Comparison of ENCODE assay signal across 21 cellular contexts in genomic region chr7:82051641-82052040, GRCh38.
DNase-seq lines count a peak whose midpoint lies in the region; ATAC-seq and TF ChIP-seq lines count a peak whose summit lies in the region.
"Had no signal": no experiment of that assay in that cellular context is flagged by ENCODE, and none has a peak within 500 bp of the region (broad histone marks: within the 10 kb centered on the region; RNA-seq: fewer than 3 reads in every experiment).

No MANE protein-coding gene starts in this region.

- no CpG with 5 or more reads among the region's 2 CpGs for WGBS in mesendoderm (ENCODE audit: extremely low coverage, insufficient coverage, low lambda C conversion rate)
- WGBS in H9 (ENCODE audit: extremely low coverage, insufficient read length, low lambda C conversion rate) = no CpG with 5 or more reads among the region's 2 CpGs
- WGBS in right cardiac atrium = 50% methylated on average over 2 of the region's 2 CpGs

- peaks cover 0 to 13% of the 10 kb centered on the region in 2 experiments; a peak in 2 of 4 replicates for H3K4me1 Mint-ChIP-seq in H9

- peaks cover 0 to 6% (median 4%) of the 10 kb centered on the region in 3 experiments; a peak in 4 of 7 replicates for H3K36me3 Mint-ChIP-seq in H9 (ENCODE audit: insufficient read depth in 1 of 3, low read depth in 3 of 3)

- H3K4ac ChIP-seq in mesendoderm (ENCODE audit: low read depth, low read length) = no peak overlapping the region
- no peak overlapping the region for H3K4ac ChIP-seq in H9 (ENCODE audit: low read depth, low read length)

- H3K27ac Mint-ChIP-seq in H9 = no peak overlapping the region

- H3K9ac ChIP-seq in mesendoderm (ENCODE audit: low read length) (no peak overlapping the region), H9 (ENCODE audit: extremely low read depth, insufficient read length, low read length) (no peak overlapping the region)

- H2BK15ac ChIP-seq in mesendoderm (replicated peaks; ENCODE audit: low read depth) (no peak overlapping the region), H9 (ENCODE audit: low read depth, low read length) (no peak overlapping the region)

- H3K4me3 ChIP-seq in A673 (ENCODE audit: low read depth, low read length, poor library complexity, severe bottlenecking) (no peak overlapping the region), mesendoderm (ENCODE audit: low read length) (no peak overlapping the region), right cardiac atrium (ENCODE audit: low read length) (no peak overlapping the region)
- H3K4me3 ChIP-seq: gastrocnemius medialis, left ventricle myocardium inferior had no signal

- no peak overlapping the region for H3K4me3 Mint-ChIP-seq in H9

- CTCF ChIA-PET in A673 (lab: Charles Lee) (no interaction called here), HEK293T (lab: Yijun Ruan, JAX) (interaction anchor here (0.8 kb wide), 1 partner anchor 520 kb away, joined by 3 read pairs; no protein-coding TSS in a partner anchor)

- H3K79me2 ChIP-seq in mesendoderm (ENCODE audit: control insufficient read depth, insufficient read depth, low read length) (no peaks in the 10 kb centered on the region), H9 (ENCODE audit: insufficient read depth, low read length) (no peaks in the 10 kb centered on the region)

- H4K5ac ChIP-seq in mesendoderm (ENCODE audit: low read length) (no peak overlapping the region), H9 (ENCODE audit: insufficient read length, low read depth, low read length) (no peak overlapping the region)

- no peak overlapping the region for H4K91ac ChIP-seq in H9 (ENCODE audit: insufficient read length, low read depth, low read length)

- no TSS peak for BruUV-seq in A673 (replicated peaks; lab: Mats Ljungman, UMichigan)

- H3K27ac ChIP-seq in A673 (ENCODE audit: low read depth, low read length, poor library complexity, severe bottlenecking) = peak overlapping the region; percentile 31
- H3K27ac ChIP-seq in mesendoderm (ENCODE audit: low read depth, low read length) = no peak overlapping the region
- no peak overlapping the region for H3K27ac ChIP-seq in H9 (ENCODE audit: insufficient read length, low read depth, low read length)
- H3K27ac ChIP-seq in right cardiac atrium (ENCODE audit: low read length) = no peak overlapping the region
- H3K27ac ChIP-seq: gastrocnemius medialis, left ventricle myocardium inferior, RWPE1 had no signal

- H3K27me3 ChIP-seq in A673 (replicated peaks; ENCODE audit: insufficient read depth, low read depth, low read length, poor library complexity) (no peaks in the 10 kb centered on the region), mesendoderm (ENCODE audit: insufficient read depth, low read length, poor library complexity) (no peaks in the 10 kb centered on the region), H9 (ENCODE audit: insufficient read depth, low read length) (no peaks in the 10 kb centered on the region), right cardiac atrium (ENCODE audit: control insufficient read depth, insufficient read depth) (no peaks in the 10 kb centered on the region)
- H3K27me3 ChIP-seq: gastrocnemius medialis had no signal

- no peak overlapping the region for H3K14ac ChIP-seq in H9 (ENCODE audit: insufficient read depth, low read length)

- no peaks in the 10 kb centered on the region for H3K79me1 ChIP-seq in mesendoderm (ENCODE audit: low read length)
- no peaks in the 10 kb centered on the region for H3K79me1 ChIP-seq in H9 (ENCODE audit: insufficient read depth, low read depth, low read length, poor library complexity, severe bottlenecking)

- H4K8ac ChIP-seq in mesendoderm (ENCODE audit: low read depth, low read length) (no peak overlapping the region), H9 (replicated peaks; ENCODE audit: insufficient read length, low read depth, low read length) (no peak overlapping the region)

- no peak overlapping the region for H3K23ac ChIP-seq in mesendoderm (ENCODE audit: low read length)
- H3K23ac ChIP-seq in H9 (ENCODE audit: insufficient read length, low read depth, low read length) = no peak overlapping the region

- no peak for ATAC-seq in right cardiac atrium
- ATAC-seq: gastrocnemius medialis had no signal

- no peak overlapping the region for H2BK120ac ChIP-seq in mesendoderm (ENCODE audit: low read depth, low read length)
- no peak overlapping the region for H2BK120ac ChIP-seq in H9 (ENCODE audit: low read depth, low read length, poor library complexity, severe bottlenecking)

- no peak overlapping the region for H2BK5ac ChIP-seq in mesendoderm (ENCODE audit: low read length)
- no peak overlapping the region for H2BK5ac ChIP-seq in H9 (ENCODE audit: insufficient read length, low read length)

- intact Hi-C loops in A673 (cut with micrococcal nuclease; ENCODE audit: unreplicated experiment) = loop anchor here (5.0 to 10.0 kb wide), 3 partner anchors 36 to 431 kb away; no protein-coding TSS in a partner anchor
- intact Hi-C loops in right cardiac atrium (cut with DNase I) = no loop called here

- H3K4me1 ChIP-seq in A673 (ENCODE audit: insufficient read depth, low read length, poor library complexity, severe bottlenecking) (peaks cover 39% of the 10 kb centered on the region), mesendoderm (ENCODE audit: control insufficient read depth, low read depth, low read length) (peaks cover 1% of the 10 kb centered on the region), H9 (ENCODE audit: insufficient read depth, low read length) (no peaks in the 10 kb centered on the region), right cardiac atrium (ENCODE audit: control insufficient read depth, insufficient read depth, low read length) (peaks cover 1% of the 10 kb centered on the region)
- H3K4me1 ChIP-seq: gastrocnemius medialis had no signal

- H4K20me1 ChIP-seq in H9 (ENCODE audit: control insufficient read depth, insufficient read depth, insufficient read length) = no peaks in the 10 kb centered on the region

- H3K4me2 ChIP-seq in mesendoderm (ENCODE audit: low read length) (no peak overlapping the region), H9 (ENCODE audit: insufficient read depth, insufficient read length, low read length) (no peak overlapping the region)

- H3K9me3 ChIP-seq in A673 (ENCODE audit: low read depth, low read length, poor library complexity, severe bottlenecking) (no peaks in the 10 kb centered on the region), H9 (ENCODE audit: control insufficient read depth, low read depth, low read length) (no peaks in the 10 kb centered on the region), right cardiac atrium (ENCODE audit: control insufficient read depth, low read length) (no peaks in the 10 kb centered on the region)
- H3K9me3 ChIP-seq: Caco-2, gastrocnemius medialis, left ventricle myocardium inferior had no signal

- H3K27me3 Mint-ChIP-seq in H9 (ENCODE audit: low read depth) = no peaks in the 10 kb centered on the region

- H3K18ac ChIP-seq in mesendoderm (ENCODE audit: low read length) = no peak overlapping the region
- H3K18ac ChIP-seq in H9 (ENCODE audit: insufficient read length, low read depth, low read length) = no peak overlapping the region

- POLR2A ChIA-PET in A673 (lab: Charles Lee; ENCODE audit: low non-redundant PET) = no interaction called here
- POLR2A ChIA-PET in HEK293T (lab: Yijun Ruan, JAX) = no interaction called here

- no peak overlapping the region for H2BK20ac ChIP-seq in H9 (ENCODE audit: low read depth, low read length, poor library complexity, severe bottlenecking)

- no peak overlapping the region for H2AK5ac ChIP-seq in mesendoderm (ENCODE audit: low read length)
- no peak overlapping the region for H2AK5ac ChIP-seq in H9 (ENCODE audit: insufficient read length, low read length)

- H3T11ph ChIP-seq in H9 (ENCODE audit: low read length) = no peak overlapping the region

- TF ChIP-seq CTCF in A673 (conservative IDR thresholded peaks at IDR 0.05; ENCODE audit: low read depth, low read length) (0 out of 2 replicates have a peak, but pooled peaks have one; percentile 19), H9 (conservative IDR thresholded peaks at IDR 0.05) (no peak)

- no peak overlapping the region for H3K56ac ChIP-seq in mesendoderm (ENCODE audit: low read length)
- no peak overlapping the region for H3K56ac ChIP-seq in H9 (ENCODE audit: insufficient read length, low read depth, low read length)

- no peaks in the 10 kb centered on the region for H3K9me3 Mint-ChIP-seq in H9

- H3K36me3 ChIP-seq in A673 (ENCODE audit: insufficient read depth, low read length, poor library complexity, severe bottlenecking) (no peaks in the 10 kb centered on the region), mesendoderm (ENCODE audit: control insufficient read depth, insufficient read depth, low read length) (no peaks in the 10 kb centered on the region)
- H3K36me3 ChIP-seq: gastrocnemius medialis, left ventricle myocardium inferior had no signal

- no peaks in the 10 kb centered on the region for H3K23me2 ChIP-seq in H9 (ENCODE audit: insufficient read length, low read depth, low read length, poor library complexity, severe bottlenecking)

- H2BK12ac ChIP-seq in H9 (ENCODE audit: insufficient read length, low read depth, low read length) = no peak overlapping the region

- DNase-seq in A673 (ENCODE audit: low spot score) (peak; percentile 93), HEK293T (ENCODE audit: extremely low spot score) (peak; percentile 17), SHP77 treated with DMSO at 0.1 percent for 48 hours (lab: John Stamatoyannopoulos, UW) (peak; percentile 53), mesendoderm (peak; percentile 79), H9 (no peak), foreskin melanocyte (no peak), right cardiac atrium (no peak)
- DNase-seq: activated CD4-positive, alpha-beta T cell treated with anti-CD3 and anti-CD28 coated beads, Interleukin-2, amount 50 U/mL, for 48 hours; activated naive CD4-positive, alpha-beta T cell treated with anti-CD3 and anti-CD28 coated beads, Interleukin-2, amount 50 U/mL, for 16 hours; activated T-cell treated with anti-CD3 and anti-CD28 coated beads, Interleukin-2, amount 50 U/mL, for 1 hour; AML-193; Caco-2; gastrocnemius medialis; GOT3; KBM-7; left ventricle myocardium inferior; MV-4-11; NK-92 treated with Interleukin-12 subunit alpha and Interleukin-12 subunit beta, amount 100 ng/mL, for 24 hours; stimulated activated CD4-positive, alpha-beta T cell treated with anti-CD3 and anti-CD28 coated beads, Interleukin-2, amount 100 ng/mL, for 48 hours; T-helper 1 cell had no signal

- H2AFZ ChIP-seq in H9 (ENCODE audit: low read length) = no peak overlapping the region

TF ChIP-seq in HEK293T, 16 proteins besides CTCF, POLR2A, EP300 and RAD21:
- TF ChIP-seq ZNF384 (IDR thresholded peaks at IDR 0.05) (no peak), PKNOX1 (IDR thresholded peaks at IDR 0.05) (peak; percentile 64), ARNT (IDR thresholded peaks at IDR 0.05) (no peak), NFRKB (IDR thresholded peaks at IDR 0.05) (no peak)

Comparison
In these comparisons a context has a peak if more than half of its experiments do, and no peak if none do; other contexts are left out.
1. DNase-seq: peak in A673 (single experiment), HEK293T (single experiment), SHP77 treated with DMSO at 0.1 percent for 48 hours (single experiment) and mesendoderm (single experiment); none in H9 (single experiment), foreskin melanocyte (single experiment) and right cardiac atrium (0 of 3).